Comparison of ENCODE assay signal across 1 cellular context in the genomic region with DNA sequence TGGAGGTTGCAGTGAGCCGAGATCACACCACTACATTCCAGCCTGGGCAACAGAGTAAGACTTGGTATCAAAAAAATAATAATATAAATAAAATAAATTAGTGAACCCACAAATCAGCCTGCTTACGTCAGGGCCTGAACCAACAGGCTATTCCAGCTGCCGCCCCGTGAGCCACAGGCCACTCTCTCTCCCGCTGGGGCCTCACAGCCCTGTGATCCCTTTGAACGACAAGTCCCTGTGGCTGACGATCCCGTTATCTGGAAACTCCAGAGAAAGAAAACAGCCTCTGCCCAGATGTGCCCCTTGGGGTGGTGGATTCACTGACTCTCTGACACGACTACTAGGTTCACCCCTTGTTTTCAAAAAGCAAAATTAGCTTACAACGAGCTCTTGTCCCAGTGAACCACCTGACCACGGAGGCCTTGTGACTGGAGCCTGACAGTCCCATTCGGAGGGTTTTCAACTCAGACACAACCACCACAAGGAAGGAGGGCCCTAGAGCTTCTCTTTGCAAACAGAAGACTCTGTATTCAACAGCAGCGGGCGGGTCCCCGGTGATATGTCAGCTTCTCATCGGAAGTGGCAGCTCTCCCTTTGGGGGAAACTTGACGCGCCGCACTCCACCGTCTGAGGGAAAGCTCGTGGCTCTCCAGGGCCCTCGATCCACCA.
TF ChIP-seq lines count a peak whose summit lies in the region.

No MANE protein-coding gene starts in this region.

TF ChIP-seq in HepG2, 621 proteins besides CTCF, POLR2A, EP300 and RAD21:
- TF ChIP-seq ZMYM2 (CRISPR knock-in tag; IDR thresholded peaks at IDR 0.05) (no peak), ZNF138 (CRISPR knock-in tag; IDR thresholded peaks at IDR 0.05; ENCODE audit: low read depth) (no peak), CBX2 (IDR thresholded peaks at IDR 0.05; ENCODE audit: low read depth, low read length) (no peak), CBX2 (CRISPR knock-in tag; IDR thresholded peaks at IDR 0.05; ENCODE audit: low read depth) (0 out of 2 replicates have a peak, but pooled peaks have one; percentile 37), ZSCAN9 (CRISPR knock-in tag; IDR thresholded peaks at IDR 0.05; ENCODE audit: borderline replicate concordance) (no peak), SAP130 (CRISPR knock-in tag; IDR thresholded peaks at IDR 0.05; ENCODE audit: low read depth) (peak; percentile 8; the same call in 1 of the 2 replicates)
- TF ChIP-seq, protein P1, sequence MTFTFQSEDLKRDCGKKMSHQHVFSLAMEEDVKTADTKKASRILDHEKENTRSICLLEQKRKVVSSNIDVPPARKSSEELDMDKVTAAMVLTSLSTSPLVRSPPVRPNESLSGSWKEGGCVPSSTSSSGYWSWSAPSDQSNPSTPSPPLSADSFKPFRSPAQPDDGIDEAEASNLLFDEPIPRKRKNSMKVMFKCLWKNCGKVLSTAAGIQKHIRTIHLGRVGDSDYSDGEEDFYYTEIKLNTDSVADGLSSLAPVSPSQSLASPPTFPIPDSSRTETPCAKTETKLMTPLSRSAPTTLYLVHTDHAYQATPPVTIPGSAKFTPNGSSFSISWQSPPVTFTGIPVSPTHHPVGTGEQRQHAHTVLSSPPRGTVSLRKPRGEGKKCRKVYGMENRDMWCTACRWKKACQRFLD (CRISPR knock-in tag; IDR thresholded peaks at IDR 0.05; ENCODE audit: borderline replicate concordance) = no peak
